ENCODE assay signal across 14 cellular contexts in the genomic region with DNA sequence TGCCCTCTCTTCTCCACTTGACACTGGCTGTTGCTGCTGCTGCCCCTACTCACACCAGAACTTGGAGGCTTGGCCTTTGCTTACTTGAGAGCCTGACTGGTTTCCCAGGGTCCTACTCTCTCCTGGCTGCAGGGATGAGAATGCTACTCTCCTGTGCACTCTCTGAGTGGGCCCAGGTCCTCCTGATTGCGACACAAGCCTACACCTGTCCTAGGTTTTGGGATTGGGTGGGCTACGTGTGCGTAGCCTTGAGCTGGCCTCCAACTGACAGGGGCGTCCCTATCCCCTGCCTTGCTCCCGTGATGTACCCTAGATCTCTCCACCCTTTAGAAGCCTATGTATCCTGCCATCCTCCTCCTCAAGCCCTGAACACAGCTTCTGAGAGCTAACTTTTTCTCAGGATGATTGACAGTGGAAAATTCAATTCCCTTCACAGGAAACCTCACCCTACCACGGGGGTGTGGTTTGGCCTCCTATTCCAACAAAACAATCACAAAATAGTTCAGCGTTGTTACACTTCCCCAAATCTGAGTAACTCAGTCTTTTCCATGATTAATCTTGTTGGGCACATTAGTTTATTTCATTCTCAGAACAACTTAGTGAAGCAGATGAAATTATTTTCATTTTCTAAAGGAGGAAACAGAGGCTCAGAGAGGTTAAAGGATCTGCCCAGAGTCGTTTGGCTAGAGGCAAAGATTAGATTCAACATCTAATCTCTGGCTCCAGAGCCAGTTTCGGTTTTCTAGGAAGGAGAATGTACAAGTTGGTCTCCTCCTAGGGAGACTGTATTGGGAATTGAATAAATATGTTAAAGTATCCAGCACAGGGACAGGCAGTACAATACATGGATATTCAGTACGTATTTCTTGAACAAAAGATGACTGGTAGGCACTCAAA. TPM values are rescaled to one million over a fixed set of nuclear protein-coding genes. Genes with fewer than 3 reads are reported as not detected.
DNase-seq lines count a peak whose midpoint lies in the region; ATAC-seq and TF ChIP-seq lines count a peak whose summit lies in the region.
"Had no signal": no experiment of that assay in that cellular context is flagged by ENCODE, and none has a peak within 500 bp of the region (broad histone marks: within the 10 kb centered on the region; RNA-seq: fewer than 3 reads in every experiment).

No MANE protein-coding gene starts in this region.

- H3K4me1 ChIP-seq in PC-9 (replicated peaks; ENCODE audit: insufficient read depth) (peaks cover 89% of the 10 kb centered on the region), right lobe of liver (no peaks in the 10 kb centered on the region), subcutaneous abdominal adipose tissue (ENCODE audit: control insufficient read depth in 5 of 5, insufficient read depth in 5 of 5, low read length in 5 of 5) (peaks cover 4 to 30% (median 25%) of the 10 kb centered on the region in 5 donors), SK-N-SH (ENCODE audit: control insufficient read depth in 1 of 2, insufficient read depth in 2 of 2, low read depth in 1 of 2, low read length in 1 of 2) (peaks cover 0 to 4% of the 10 kb centered on the region in 2 experiments; a peak in 1 of 4 replicates)

- BruUV-seq in PC-9 (replicated peaks; lab: Mats Ljungman, UMichigan): no TSS peak

- TF ChIP-seq CTCF in PC-9 (conservative IDR thresholded peaks at IDR 0.05) (no peak), epithelial cell of esophagus (IDR thresholded peaks at IDR 0.05; ENCODE audit: insufficient read depth, low read depth, low read length, missing control alignments) (no peak), right lobe of liver (IDR thresholded peaks at IDR 0.05) (no peak), SK-N-SH (IDR thresholded peaks at IDR 0.05) (no peak)

- peak overlapping the region; percentile 66 for H3K4me2 ChIP-seq in PC-9
- H3K4me2 ChIP-seq in SK-N-SH: no peak overlapping the region

- peaks cover 51% of the 10 kb centered on the region for H3F3A ChIP-seq in PC-9 (ENCODE audit: insufficient read depth, low read depth)
- no peaks in the 10 kb centered on the region for H3F3A ChIP-seq in SK-N-SH (replicated peaks; ENCODE audit: insufficient read depth)

- H3K9me3 ChIP-seq in PC-9 (ENCODE audit: insufficient read depth, low read depth) (no peaks in the 10 kb centered on the region), right lobe of liver (no peaks in the 10 kb centered on the region), subcutaneous abdominal adipose tissue (ENCODE audit: control insufficient read depth in 5 of 5, low read length in 5 of 5) (no peaks in the 10 kb centered on the region), SK-N-SH (no peaks in the 10 kb centered on the region)

- 32% methylated on average over 5 of the region's 10 CpGs for WGBS in right lobe of liver (ENCODE audit: insufficient coverage, low coverage, low lambda C conversion rate, missing lambda C conversion rate)
- 88% methylated on average over 10 of the region's 10 CpGs for WGBS in SK-N-SH (ENCODE audit: low lambda C conversion rate)

- no peaks in the 10 kb centered on the region for H3K27me3 ChIP-seq in PC-9 (ENCODE audit: insufficient read depth, low read depth)
- H3K27me3 ChIP-seq in right lobe of liver: no peaks in the 10 kb centered on the region
- no peaks in the 10 kb centered on the region for H3K27me3 ChIP-seq in subcutaneous abdominal adipose tissue (ENCODE audit: control insufficient read depth in 5 of 5, insufficient read depth in 4 of 5, low read length in 5 of 5)
- H3K27me3 ChIP-seq in SK-N-SH (ENCODE audit: insufficient read depth): no peaks in the 10 kb centered on the region

- H3K36me3 Mint-ChIP-seq in T-helper 2 cell treated with Interferon-gamma antibody and Interleukin-4, amounts not matched to agents 5 μg/mL and 100 μg/mL, for 36 hours (ENCODE audit: low read depth): no peaks in the 10 kb centered on the region
- H3K36me3 Mint-ChIP-seq: CD14-positive monocyte had no signal

- H3K4me1 Mint-ChIP-seq in T-helper 2 cell treated with Interferon-gamma antibody and Interleukin-4, amounts not matched to agents 5 μg/mL and 100 μg/mL, for 36 hours (ENCODE audit: low read depth): no peaks in the 10 kb centered on the region
- H3K4me1 Mint-ChIP-seq: activated CD4-positive, alpha-beta memory T cell treated with anti-CD3 and anti-CD28 coated beads, Interleukin-2, amount 10 ng/mL, durations not matched to agents 7 days and 5 days had no signal

- no peaks in the 10 kb centered on the region for H4K20me1 ChIP-seq in PC-9 (ENCODE audit: insufficient read depth)
- no peaks in the 10 kb centered on the region for H4K20me1 ChIP-seq in SK-N-SH (ENCODE audit: insufficient read depth)

- H3K4me3 ChIP-seq in PC-9: no peak overlapping the region
- no peak overlapping the region for H3K4me3 ChIP-seq in epithelial cell of esophagus (ENCODE audit: low read length)
- no peak overlapping the region for H3K4me3 ChIP-seq in right lobe of liver
- peak overlapping the region in 4 of 5 donors; percentile 17 to 53 (median 28) for H3K4me3 ChIP-seq in subcutaneous abdominal adipose tissue (ENCODE audit: low read depth in 1 of 5, low read length in 5 of 5)
- no peak overlapping the region for H3K4me3 ChIP-seq in SK-N-SH (ENCODE audit: low read depth in 2 of 2, low read length in 1 of 2)

- H3K9ac ChIP-seq in subcutaneous abdominal adipose tissue (ENCODE audit: low read length in 5 of 5) (peak overlapping the region in 2 of 5 donors; percentile 38 to 59), SK-N-SH (no peak overlapping the region)

- H2AFZ ChIP-seq in PC-9: 0 out of 2 replicates have a peak overlapping the region, but pooled peaks have one; percentile 8
- no peak overlapping the region for H2AFZ ChIP-seq in SK-N-SH (ENCODE audit: low read depth)

- TF ChIP-seq POLR2A in right lobe of liver (IDR thresholded peaks at IDR 0.05): no peak

- H3K79me2 ChIP-seq in PC-9 (ENCODE audit: low read depth): peaks cover 44% of the 10 kb centered on the region
- no peaks in the 10 kb centered on the region for H3K79me2 ChIP-seq in SK-N-SH (ENCODE audit: insufficient read depth)

- intact Hi-C loops in PC-9 (cut with micrococcal nuclease; ENCODE audit: unreplicated experiment): no loop called here
- intact Hi-C loops in right lobe of liver (cut with DNase I): no loop called here

- DNase-seq in PC-9 (no peak), epithelial cell of esophagus (ENCODE audit: low read depth) (peak; percentile 80), right lobe of liver (no peak), NCI-H1048 (lab: John Stamatoyannopoulos, UW) (no peak), SK-N-SH (no peak)
- no peak for DNase-seq in T-helper 2 cell treated with Interferon-gamma antibody and Interleukin-4, amounts not matched to agents 5 μg/mL and 100 μg/mL, for 36 hours (ENCODE audit: low spot score)
- DNase-seq: activated CD4-positive, alpha-beta memory T cell treated with anti-CD3 and anti-CD28 coated beads, Interleukin-2, amount 10 ng/mL, durations not matched to agents 7 days and 5 days; islet precursor cell; NCI-H1694 treated with DMSO at 0.1 percent for 48 hours; stimulated activated CD4-positive, alpha-beta T cell treated with anti-CD3 and anti-CD28 coated beads, Interleukin-4, amount 100 ng/mL, for 24 hours had no signal

- H3K9me3 Mint-ChIP-seq in T-helper 2 cell treated with Interferon-gamma antibody and Interleukin-4, amounts not matched to agents 5 μg/mL and 100 μg/mL, for 36 hours: no peaks in the 10 kb centered on the region
- H3K9me3 Mint-ChIP-seq: activated CD4-positive, alpha-beta memory T cell treated with anti-CD3 and anti-CD28 coated beads, Interleukin-2, amount 10 ng/mL, durations not matched to agents 7 days and 5 days; activated T-helper 1 cell treated with anti-CD3 and anti-CD28 coated beads, Interleukin-12 subunit alpha, Interleukin-12 subunit beta, Interleukin-2, Interleukin-4 antibody, amounts not matched to agents 30 ng/mL and 10 ng/mL and 1 ng/mL, durations not matched to agents 14 hours and 24 hours and 36 hours had no signal

- H3K27ac ChIP-seq in PC-9: peak overlapping the region; percentile 99
- H3K27ac ChIP-seq in right lobe of liver: no peak overlapping the region
- H3K27ac ChIP-seq in subcutaneous abdominal adipose tissue (ENCODE audit: low read depth, low read length): peak overlapping the region; percentile 51
- no peak overlapping the region for H3K27ac ChIP-seq in SK-N-SH (ENCODE audit: low read depth in 2 of 2, low read length in 1 of 2)

- H3K36me3 ChIP-seq in PC-9 (ENCODE audit: low read depth) (peaks cover 5% of the 10 kb centered on the region; the same call in 1 of the 2 replicates), right lobe of liver (no peaks in the 10 kb centered on the region), subcutaneous abdominal adipose tissue (ENCODE audit: control insufficient read depth in 5 of 5, insufficient read depth in 5 of 5, low read length in 5 of 5) (no peaks in the 10 kb centered on the region), SK-N-SH (replicated peaks in 1 of 2; ENCODE audit: control insufficient read depth in 1 of 2, insufficient read depth in 2 of 2, low read length in 1 of 2) (no peaks in the 10 kb centered on the region)

- no peak overlapping the region for H3K4me3 Mint-ChIP-seq in T-helper 2 cell treated with Interferon-gamma antibody and Interleukin-4, amounts not matched to agents 5 μg/mL and 100 μg/mL, for 36 hours
- H3K4me3 Mint-ChIP-seq: activated CD4-positive, alpha-beta memory T cell treated with anti-CD3 and anti-CD28 coated beads, Interleukin-2, amount 10 ng/mL, durations not matched to agents 7 days and 5 days; activated T-helper 1 cell treated with anti-CD3 and anti-CD28 coated beads, Interleukin-12 subunit alpha, Interleukin-12 subunit beta, Interleukin-2, Interleukin-4 antibody, amounts not matched to agents 30 ng/mL and 10 ng/mL and 1 ng/mL, durations not matched to agents 14 hours and 24 hours and 36 hours had no signal

- no peak for TF ChIP-seq EP300 in SK-N-SH (IDR thresholded peaks at IDR 0.05; ENCODE audit: borderline replicate concordance in 1 of 2, low read depth in 1 of 2, low read length in 1 of 2)

- CTCF ChIA-PET in PC-9 (lab: Charles Lee): interaction anchor here (1.0 kb wide), 1 partner anchor 127 kb away, joined by 3 read pairs; no protein-coding TSS in a partner anchor
- CTCF ChIA-PET in SK-N-SH (lab: Yijun Ruan, JAX): no interaction called here

- no peak overlapping the region for H3K27ac Mint-ChIP-seq in T-helper 2 cell treated with Interferon-gamma antibody and Interleukin-4, amounts not matched to agents 5 μg/mL and 100 μg/mL, for 36 hours
- H3K27ac Mint-ChIP-seq: activated CD4-positive, alpha-beta memory T cell treated with anti-CD3 and anti-CD28 coated beads, Interleukin-2, amount 10 ng/mL, durations not matched to agents 7 days and 5 days; activated T-helper 1 cell treated with anti-CD3 and anti-CD28 coated beads, Interleukin-12 subunit alpha, Interleukin-12 subunit beta, Interleukin-2, Interleukin-4 antibody, amounts not matched to agents 30 ng/mL and 10 ng/mL and 1 ng/mL, durations not matched to agents 14 hours and 24 hours and 36 hours had no signal

- POLR2A ChIA-PET in PC-9 (lab: Charles Lee; ENCODE audit: unreplicated experiment): interaction anchor here (0.5 kb wide), 2 partner anchors 9 to 87 kb away, joined by 3 read pairs; no protein-coding TSS in a partner anchor
- POLR2A ChIA-PET in SK-N-SH (lab: Yijun Ruan, JAX): no interaction called here

- H3K27me3 Mint-ChIP-seq in T-helper 2 cell treated with Interferon-gamma antibody and Interleukin-4, amounts not matched to agents 5 μg/mL and 100 μg/mL, for 36 hours (ENCODE audit: low read depth): peaks cover 32% of the 10 kb centered on the region

- no peaks in the 10 kb centered on the region for H3K9me2 ChIP-seq in PC-9 (ENCODE audit: insufficient read depth)
- H3K9me2 ChIP-seq in SK-N-SH: no peaks in the 10 kb centered on the region

- no peak for TF ChIP-seq RAD21 in SK-N-SH (IDR thresholded peaks at IDR 0.05; ENCODE audit: low read length)

- ATAC-seq in right lobe of liver (peak; percentile 24 to 45 (median 41)), HG02884 (IDR thresholded peaks at IDR 0.05; ENCODE audit: unreplicated experiment) (no peak)

RNA-seq across cellular contexts. Expression of gene AMOTL1, which starts 17.6 kb away (rescaled TPM):
- total RNA-seq in PC-9 (2021) (48.0 and 60.5 TPM in 2 replicates), right lobe of liver (10 to 100 TPM in 4 of 6 experiments, 1 to 10 TPM in 2; 7.4 to 43.8 (median 17.3) TPM)
- 10.7 and 11.7 TPM in 2 replicates for polyA plus RNA-seq in SK-N-SH (2012; rRNA removed)
- polyA plus RNA-seq in SK-N-SH (2012; cell fraction: cytosol; rRNA removed): 8.5 and 11.1 TPM in 2 replicates
- 8.1 and 12.3 TPM in 2 replicates for polyA plus RNA-seq in SK-N-SH (2012; cell fraction: nucleus; rRNA removed)

Comparison
In these comparisons a context has a peak if more than half of its experiments do, and no peak if none do; other contexts are left out.
1. H3K27ac ChIP-seq: peak in PC-9 (single experiment) and subcutaneous abdominal adipose tissue (single experiment); none in right lobe of liver (0 of 3) and SK-N-SH (0 of 2).
2. H3K4me3 ChIP-seq: peak in subcutaneous abdominal adipose tissue (4 of 5); none in PC-9 (single experiment), epithelial cell of esophagus (single experiment), right lobe of liver (0 of 3) and SK-N-SH (0 of 2).